ENCODE assay signal across 22 cellular contexts in genomic region chr22:19090586-19091127, GRCh38. TPM values are rescaled to one million over a fixed set of nuclear protein-coding genes. Genes with fewer than 3 reads are reported as not detected.
"Had no signal": no experiment of that assay in that cellular context is flagged by ENCODE, and none has a peak within 500 bp of the region (broad histone marks: within the 10 kb centered on the region; RNA-seq: fewer than 3 reads in every experiment).

No MANE protein-coding gene starts in this region.

- H3K36me3 ChIP-seq: MG63 had no signal

- H3K9me3 ChIP-seq: MG63, SJSA1 had no signal

- H3K27ac ChIP-seq: SJSA1, SK-N-MC had no signal

- H3K4me3 ChIP-seq: MG63, SJSA1, SK-N-MC had no signal

- DNase-seq: Karpas-422, KG1, MG63, NCI-H1092, NCI-H1105 treated with DMSO at 0.1 percent for 48 hours, NCI-H1417 treated with DMSO at 0.1 percent for 48 hours, NCI-H146, NCI-H1694 treated with DMSO at 0.1 percent for 48 hours, NCI-H1930, NCI-H2081, NCI-H2107, NCI-H2227 treated with DMSO at 0.1 percent for 48 hours, NCI-H524, NCI-H69, NCI-H774, Right ventricle myocardium superior, RPMI8226, SIG-M5 had no signal

- H3K27me3 ChIP-seq: MG63, SJSA1 had no signal

RNA-seq across cellular contexts. Expression of gene TSSK2, which starts 40.5 kb away (rescaled TPM):
- total RNA-seq: HT-29, NCI-H460, Right ventricle myocardium superior, SJSA1 had no signal

RNA-seq across cellular contexts. Expression of gene GSC2, which starts 59.4 kb away (rescaled TPM):
- total RNA-seq: HT-29, NCI-H460, Right ventricle myocardium superior, SJSA1 had no signal
